ENCODE assay signal across 1 cellular context in the genomic region with DNA sequence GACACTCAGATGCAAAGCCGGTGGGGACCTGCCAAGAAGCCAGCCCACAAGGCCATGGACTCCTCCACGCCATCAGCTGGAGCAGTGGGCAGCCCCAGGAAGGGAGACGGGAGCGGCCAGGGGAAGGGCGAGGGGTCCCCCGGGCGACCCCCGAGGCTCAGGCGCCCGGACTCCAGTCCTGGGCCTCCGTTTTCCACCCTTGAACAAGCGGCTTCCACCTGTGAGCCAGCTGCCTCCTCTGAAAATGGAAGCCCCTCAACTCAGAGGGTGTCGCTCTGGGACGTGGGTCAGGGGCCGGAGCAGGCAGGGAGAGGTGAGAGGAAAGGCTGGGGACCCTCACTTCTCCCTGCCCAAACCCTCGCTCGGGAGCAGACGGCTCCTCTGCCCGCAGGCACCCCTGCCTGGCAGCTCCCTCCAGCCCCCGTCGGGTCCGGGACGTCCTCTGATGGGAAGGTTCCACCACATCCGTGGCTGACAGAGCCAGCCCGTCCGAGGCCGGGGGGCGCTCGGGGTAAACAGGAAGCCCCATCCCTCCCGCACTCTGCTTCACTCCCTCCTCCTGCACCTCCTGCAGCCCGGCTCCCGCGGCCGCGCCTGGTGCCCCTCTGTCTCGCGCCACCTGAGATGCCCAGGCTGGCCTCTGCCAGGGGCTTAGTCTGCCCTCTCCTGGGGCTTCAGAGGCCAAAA.
TF ChIP-seq lines count a peak whose summit lies in the region.

No MANE protein-coding gene starts in this region.

TF ChIP-seq in liver, 16 proteins besides CTCF, POLR2A, EP300 and RAD21:
- TF ChIP-seq, protein P1, sequence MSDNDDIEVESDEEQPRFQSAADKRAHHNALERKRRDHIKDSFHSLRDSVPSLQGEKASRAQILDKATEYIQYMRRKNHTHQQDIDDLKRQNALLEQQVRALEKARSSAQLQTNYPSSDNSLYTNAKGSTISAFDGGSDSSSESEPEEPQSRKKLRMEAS (IDR thresholded peaks at IDR 0.05), result no peak
- TF ChIP-seq TAF1 (conservative IDR thresholded peaks at IDR 0.05) (no peak), FOXA2 (IDR thresholded peaks at IDR 0.05) (no peak), HNF4A (conservative IDR thresholded peaks at IDR 0.05) (no peak), JUND (IDR thresholded peaks at IDR 0.05) (no peak), NR2F2 (IDR thresholded peaks at IDR 0.05) (no peak), HNF4G (IDR thresholded peaks at IDR 0.05) (no peak), RXRA (IDR thresholded peaks at IDR 0.05) (no peak), EGR1 (IDR thresholded peaks at IDR 0.05; ENCODE audit: low read depth in 2 of 2) (no peak), FOXA1 (IDR thresholded peaks at IDR 0.05) (no peak), SP1 (IDR thresholded peaks at IDR 0.05) (no peak), YY1 (IDR thresholded peaks at IDR 0.05) (no peak), GABPA (IDR thresholded peaks at IDR 0.05 in 1 of 2, conservative IDR thresholded peaks at IDR 0.05 in 1 of 2) (no peak)
- TF ChIP-seq, protein P2, sequence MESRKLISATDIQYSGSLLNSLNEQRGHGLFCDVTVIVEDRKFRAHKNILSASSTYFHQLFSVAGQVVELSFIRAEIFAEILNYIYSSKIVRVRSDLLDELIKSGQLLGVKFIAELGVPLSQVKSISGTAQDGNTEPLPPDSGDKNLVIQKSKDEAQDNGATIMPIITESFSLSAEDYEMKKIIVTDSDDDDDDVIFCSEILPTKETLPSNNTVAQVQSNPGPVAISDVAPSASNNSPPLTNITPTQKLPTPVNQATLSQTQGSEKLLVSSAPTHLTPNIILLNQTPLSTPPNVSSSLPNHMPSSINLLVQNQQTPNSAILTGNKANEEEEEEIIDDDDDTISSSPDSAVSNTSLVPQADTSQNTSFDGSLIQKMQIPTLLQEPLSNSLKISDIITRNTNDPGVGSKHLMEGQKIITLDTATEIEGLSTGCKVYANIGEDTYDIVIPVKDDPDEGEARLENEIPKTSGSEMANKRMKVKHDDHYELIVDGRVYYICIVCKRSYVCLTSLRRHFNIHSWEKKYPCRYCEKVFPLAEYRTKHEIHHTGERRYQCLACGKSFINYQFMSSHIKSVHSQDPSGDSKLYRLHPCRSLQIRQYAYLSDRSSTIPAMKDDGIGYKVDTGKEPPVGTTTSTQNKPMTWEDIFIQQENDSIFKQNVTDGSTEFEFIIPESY (IDR thresholded peaks at IDR 0.05), result no peak
- TF ChIP-seq, protein P3, sequence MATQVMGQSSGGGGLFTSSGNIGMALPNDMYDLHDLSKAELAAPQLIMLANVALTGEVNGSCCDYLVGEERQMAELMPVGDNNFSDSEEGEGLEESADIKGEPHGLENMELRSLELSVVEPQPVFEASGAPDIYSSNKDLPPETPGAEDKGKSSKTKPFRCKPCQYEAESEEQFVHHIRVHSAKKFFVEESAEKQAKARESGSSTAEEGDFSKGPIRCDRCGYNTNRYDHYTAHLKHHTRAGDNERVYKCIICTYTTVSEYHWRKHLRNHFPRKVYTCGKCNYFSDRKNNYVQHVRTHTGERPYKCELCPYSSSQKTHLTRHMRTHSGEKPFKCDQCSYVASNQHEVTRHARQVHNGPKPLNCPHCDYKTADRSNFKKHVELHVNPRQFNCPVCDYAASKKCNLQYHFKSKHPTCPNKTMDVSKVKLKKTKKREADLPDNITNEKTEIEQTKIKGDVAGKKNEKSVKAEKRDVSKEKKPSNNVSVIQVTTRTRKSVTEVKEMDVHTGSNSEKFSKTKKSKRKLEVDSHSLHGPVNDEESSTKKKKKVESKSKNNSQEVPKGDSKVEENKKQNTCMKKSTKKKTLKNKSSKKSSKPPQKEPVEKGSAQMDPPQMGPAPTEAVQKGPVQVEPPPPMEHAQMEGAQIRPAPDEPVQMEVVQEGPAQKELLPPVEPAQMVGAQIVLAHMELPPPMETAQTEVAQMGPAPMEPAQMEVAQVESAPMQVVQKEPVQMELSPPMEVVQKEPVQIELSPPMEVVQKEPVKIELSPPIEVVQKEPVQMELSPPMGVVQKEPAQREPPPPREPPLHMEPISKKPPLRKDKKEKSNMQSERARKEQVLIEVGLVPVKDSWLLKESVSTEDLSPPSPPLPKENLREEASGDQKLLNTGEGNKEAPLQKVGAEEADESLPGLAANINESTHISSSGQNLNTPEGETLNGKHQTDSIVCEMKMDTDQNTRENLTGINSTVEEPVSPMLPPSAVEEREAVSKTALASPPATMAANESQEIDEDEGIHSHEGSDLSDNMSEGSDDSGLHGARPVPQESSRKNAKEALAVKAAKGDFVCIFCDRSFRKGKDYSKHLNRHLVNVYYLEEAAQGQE (IDR thresholded peaks at IDR 0.05), result no peak
- TF ChIP-seq, protein P4, sequence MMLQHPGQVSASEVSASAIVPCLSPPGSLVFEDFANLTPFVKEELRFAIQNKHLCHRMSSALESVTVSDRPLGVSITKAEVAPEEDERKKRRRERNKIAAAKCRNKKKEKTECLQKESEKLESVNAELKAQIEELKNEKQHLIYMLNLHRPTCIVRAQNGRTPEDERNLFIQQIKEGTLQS (IDR thresholded peaks at IDR 0.05), result no peak
